25 cellular contexts compared by ENCODE assay signal in the genomic region with DNA sequence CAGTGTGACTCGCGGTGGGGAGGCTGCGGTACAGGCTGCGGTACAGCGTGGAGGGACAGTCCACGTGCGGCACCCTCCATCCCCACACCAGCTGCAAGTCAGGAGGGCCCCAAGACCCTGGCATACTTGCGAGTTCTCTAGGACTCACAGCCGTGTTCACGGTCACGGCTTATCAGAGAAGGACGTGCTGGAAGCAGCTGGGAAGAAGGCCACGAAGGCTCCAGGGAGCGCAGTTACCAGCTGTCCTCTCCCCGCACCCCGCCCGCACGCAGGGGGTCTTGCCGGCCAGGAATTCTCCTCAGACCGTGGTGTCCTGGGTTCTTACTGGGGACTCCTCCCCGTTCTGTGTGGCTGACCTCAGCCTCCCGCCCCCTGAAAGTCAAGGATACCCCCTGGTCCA. TPM values are rescaled to one million over a fixed set of nuclear protein-coding genes. Genes with fewer than 3 reads are reported as not detected.
A peak's percentile ranks its signal among the peaks of the same experiment; 100 is the strongest.
DNase-seq lines count a peak whose midpoint lies in the region; ATAC-seq, FAIRE-seq and TF ChIP-seq lines count a peak whose summit lies in the region.
"Had no signal": no experiment of that assay in that cellular context is flagged by ENCODE, and none has a peak within 500 bp of the region (broad histone marks: within the 10 kb centered on the region; RNA-seq: fewer than 3 reads in every experiment).

No MANE protein-coding gene starts in this region.

- peak overlapping the region; percentile 37 for H2AK5ac ChIP-seq in neuronal stem cell (ENCODE audit: low read depth, low read length)

- peaks cover 16% of the 10 kb centered on the region; the same call in 1 of the 2 replicates for H4K20me1 ChIP-seq in HepG2 (ENCODE audit: insufficient read depth, low read length)

- no peak overlapping the region for H3K18ac ChIP-seq in neuronal stem cell (ENCODE audit: low read length)

- no peak overlapping the region for H2BK12ac ChIP-seq in neuronal stem cell (ENCODE audit: low read length)

- intact Hi-C loops in HepG2 (cut with micrococcal nuclease; ENCODE audit: unreplicated experiment), result no loop called here
- intact Hi-C loops in right lobe of liver (cut with DNase I), result no loop called here

- H3K4me2 ChIP-seq in HepG2 (ENCODE audit: low read depth, low read length) (no peak overlapping the region), neuronal stem cell (ENCODE audit: insufficient read depth, low read length, poor library complexity, severe bottlenecking) (no peak overlapping the region)
- H3K4me2 ChIP-seq: BLaER1 had no signal

- H3K27ac ChIP-seq in HepG2 (ENCODE audit: extremely low read length, insufficient read depth, low read length), result no peak overlapping the region
- no peak overlapping the region for H3K27ac ChIP-seq in right lobe of liver
- no peak overlapping the region for H3K27ac ChIP-seq in neuronal stem cell (replicated peaks; ENCODE audit: low read length)
- H3K27ac ChIP-seq: 22Rv1, BLaER1, Peyer's patch had no signal

- TF ChIP-seq EP300 in HepG2 (IDR thresholded peaks at IDR 0.05; ENCODE audit: low read depth in 2 of 2, low read length in 2 of 2), result no peak
- TF ChIP-seq EP300 in HepG2 (CRISPR knock-in tag; IDR thresholded peaks at IDR 0.05; ENCODE audit: borderline replicate concordance), result no peak

- no peak overlapping the region for H3K4me3 Mint-ChIP-seq in HFFc6
- H3K4me3 Mint-ChIP-seq: CD4-positive, alpha-beta memory T cell had no signal

- H3K4me1 ChIP-seq in HepG2 (ENCODE audit: insufficient read depth, low read length), result peaks cover 40% of the 10 kb centered on the region
- H3K4me1 ChIP-seq in right lobe of liver, result peaks cover 0 to 39% (median 19%) of the 10 kb centered on the region in 4 donors
- H3K4me1 ChIP-seq in neuronal stem cell (ENCODE audit: control insufficient read depth in 2 of 2, insufficient read depth in 1 of 2, low read depth in 1 of 2, low read length in 2 of 2), result peaks cover 0 to 8% of the 10 kb centered on the region in 2 donors

- no peak overlapping the region for H3K23ac ChIP-seq in neuronal stem cell (ENCODE audit: low read depth, low read length, poor library complexity)

- BruUV-seq in HepG2 (replicated peaks; lab: Mats Ljungman, UMichigan), result no TSS peak

- H3K79me1 ChIP-seq in neuronal stem cell (ENCODE audit: low read depth, low read length), result peaks cover 15% of the 10 kb centered on the region

- DNase-seq in HepG2 (ENCODE audit: low spot score) (no peak), right lobe of liver (no peak), neuronal stem cell (ENCODE audit: low spot score) (no peak), GM19239 (ENCODE audit: insufficient read length, low spot score) (no peak), HFFc6 (no peak)
- DNase-seq: ACHN; Caco-2; CD4-positive, alpha-beta memory T cell; DMS 273 treated with DMSO at 0.1 percent for 48 hours; DND-41; MG63; NCI-H1417; NCI-H187; NCI-H446; NCI-H526; Peyer's patch had no signal

- CTCF ChIA-PET in HepG2 (lab: Yijun Ruan, JAX; ENCODE audit: low intra/inter-chr PET ratio, low total read pairs), result no interaction called here

- no peak overlapping the region for H3K27ac Mint-ChIP-seq in HFFc6

- no peak for TF ChIP-seq RAD21 in HepG2 (CRISPR knock-in tag; IDR thresholded peaks at IDR 0.05)

- H2BK5ac ChIP-seq in neuronal stem cell (ENCODE audit: low read length), result no peak overlapping the region

- in situ Hi-C loops in HepG2 (cut with HindIII; ENCODE audit: extremely low pct_ligation_motif_present, low pct_unique_long_range_greater_than_20kb), result no loop called here

- no peak for ATAC-seq in HepG2
- ATAC-seq in right lobe of liver, result no peak
- ATAC-seq in HG03521 (IDR thresholded peaks at IDR 0.05; ENCODE audit: unreplicated experiment), result no peak
- ATAC-seq: SK-N-SH treated with all-trans-retinoic acid at 6 μM for 48 hours had no signal

- TF ChIP-seq POLR2A in HepG2 (IDR thresholded peaks at IDR 0.05; ENCODE audit: insufficient read depth in 1 of 2, low read depth in 2 of 2, low read length in 2 of 2), result no peak
- no peak for TF ChIP-seq POLR2A in right lobe of liver (IDR thresholded peaks at IDR 0.05)

- no peak overlapping the region for H3K4ac ChIP-seq in neuronal stem cell (ENCODE audit: low read length)

- H3K9ac ChIP-seq in HepG2 (ENCODE audit: insufficient read depth, low read depth, low read length), result no peak overlapping the region
- H3K9ac ChIP-seq in neuronal stem cell (ENCODE audit: low read depth, low read length, poor library complexity), result peak overlapping the region; percentile 60
- H3K9ac ChIP-seq: BLaER1 had no signal

- peaks cover 8 to 34% of the 10 kb centered on the region in 2 experiments; a peak in 4 of 5 replicates for H3K36me3 ChIP-seq in HepG2 (replicated peaks in 1 of 2; ENCODE audit: control insufficient read depth in 1 of 2, insufficient read depth in 2 of 2, low read length in 2 of 2)
- peaks cover 0 to 22% (median 2%) of the 10 kb centered on the region in 4 donors for H3K36me3 ChIP-seq in right lobe of liver
- H3K36me3 ChIP-seq in neuronal stem cell (replicated peaks in 1 of 2; ENCODE audit: control insufficient read depth in 2 of 2, insufficient read depth in 2 of 2, low read length in 2 of 2), result peaks cover 22 to 49% of the 10 kb centered on the region in 2 donors

- FAIRE-seq in HepG2 (lab: Jason Lieb, UNC) (no peak), GM19239 (lab: Jason Lieb, UNC) (no peak)
- FAIRE-seq: GM12892, GM18507 had no signal

- H3K79me2 ChIP-seq in HepG2 (ENCODE audit: insufficient read depth, low read length), result peaks cover 53% of the 10 kb centered on the region

- H3K9me3 Mint-ChIP-seq in HFFc6, result no peaks in the 10 kb centered on the region

- TF ChIP-seq CTCF in HepG2 (CRISPR knock-in tag; IDR thresholded peaks at IDR 0.05) (no peak), right lobe of liver (IDR thresholded peaks at IDR 0.05) (no peak), HFFc6 (IDR thresholded peaks at IDR 0.05) (no peak)

- H2BK120ac ChIP-seq in neuronal stem cell (ENCODE audit: low read depth, low read length), result no peak overlapping the region

- 0 out of 2 replicates have a peak, but pooled peaks cover 6% of the 10 kb centered on the region for H3K4me1 Mint-ChIP-seq in HFFc6 (ENCODE audit: low read depth)

- no peak overlapping the region for H4K8ac ChIP-seq in neuronal stem cell (ENCODE audit: low read depth, low read length)

- POLR2A ChIA-PET in HepG2 (lab: Yijun Ruan, JAX), result no interaction called here

- H3K27me3 Mint-ChIP-seq in HFFc6 (ENCODE audit: insufficient read depth), result peaks cover 2% of the 10 kb centered on the region; the same call in 1 of the 2 replicates
- H3K27me3 Mint-ChIP-seq: CD4-positive, alpha-beta memory T cell had no signal

- H3K14ac ChIP-seq in neuronal stem cell (ENCODE audit: low read length), result no peak overlapping the region

- no peak overlapping the region for H2BK15ac ChIP-seq in neuronal stem cell (ENCODE audit: low read length)

- H3K36me3 Mint-ChIP-seq in HFFc6 (ENCODE audit: low read depth), result peaks cover 19% of the 10 kb centered on the region

- H4K91ac ChIP-seq in neuronal stem cell (ENCODE audit: low read depth, low read length, poor library complexity), result no peak overlapping the region

- H3K4me3 ChIP-seq in HepG2 (replicated peaks in 1 of 3; ENCODE audit: insufficient read depth in 1 of 3, low read depth in 2 of 3, low read length in 3 of 3) (no peak overlapping the region), right lobe of liver (no peak overlapping the region), neuronal stem cell (ENCODE audit: low read length in 2 of 2) (peak overlapping the region in 1 of 2 donors; percentile 28)
- H3K4me3 ChIP-seq: BLaER1, MG63, Peyer's patch had no signal

- H3K9me3 ChIP-seq in HepG2 (ENCODE audit: low read length) (no peaks in the 10 kb centered on the region), right lobe of liver (no peaks in the 10 kb centered on the region), neuronal stem cell (replicated peaks in 1 of 2; ENCODE audit: control insufficient read depth in 2 of 2, insufficient read depth in 1 of 2, low read depth in 1 of 2, low read length in 2 of 2) (peaks cover 0 to 3% of the 10 kb centered on the region in 2 donors)
- H3K9me3 ChIP-seq: BLaER1, Caco-2, MG63, Peyer's patch had no signal

- WGBS in HepG2 (ENCODE audit: low lambda C conversion rate), result 85% methylated on average over 4 of the region's 22 CpGs
- WGBS in right lobe of liver (ENCODE audit: insufficient coverage, low coverage, low lambda C conversion rate, missing lambda C conversion rate), result 100% methylated on average over 2 of the region's 22 CpGs
- WGBS in neuronal stem cell (ENCODE audit: extremely low coverage in 2 of 2, insufficient read length in 2 of 2, insufficient replicate concordance in 1 of 2), 2 donors, result no CpG with 5 or more reads among the region's 22 CpGs

- H2AFZ ChIP-seq in HepG2 (ENCODE audit: low read length) (no peak overlapping the region), neuronal stem cell (ENCODE audit: low read length) (no peak overlapping the region)

- no peaks in the 10 kb centered on the region for H3K27me3 ChIP-seq in HepG2 (ENCODE audit: control insufficient read depth in 1 of 2, insufficient read depth in 2 of 2, low read length in 2 of 2)
- H3K27me3 ChIP-seq in right lobe of liver, result no peaks in the 10 kb centered on the region
- H3K27me3 ChIP-seq in neuronal stem cell (ENCODE audit: control insufficient read depth in 3 of 3, insufficient read depth in 3 of 3, low read depth in 1 of 3, low read length in 3 of 3), result no peaks in the 10 kb centered on the region
- H3K27me3 ChIP-seq: BLaER1, MG63, Peyer's patch had no signal

RNA-seq across cellular contexts. Expression of gene ZNF444, which starts 6.2 kb away (rescaled TPM):
- total RNA-seq in HepG2 (2016; rRNA removed; fragmentation: Illumina TruSeq; extraction: Trizol) (24.4 and 30.3 TPM in 2 replicates), right lobe of liver (10 to 100 TPM; 23.2 to 38.4 (median 30.8) TPM)
- 8.7 and 10.7 TPM in 2 replicates for total RNA-seq in HepG2 (2016; cell fraction: cytosol; rRNA removed; fragmentation: Illumina TruSeq; extraction: Trizol; ENCODE audit: low read depth)
- 24.3 and 28.9 TPM in 2 replicates for total RNA-seq in HepG2 (2016; cell fraction: insoluble cytoplasmic fraction; rRNA removed; fragmentation: Illumina TruSeq; extraction: Trizol)
- total RNA-seq in HepG2 (2016; cell fraction: membrane; rRNA removed; fragmentation: Illumina TruSeq; extraction: Trizol), result 18.5 and 19.0 TPM in 2 replicates
- total RNA-seq in HepG2 (2016; cell fraction: nucleus; rRNA removed; fragmentation: Illumina TruSeq; extraction: Trizol), result 16.6 and 20.8 TPM in 2 replicates
- polyA plus RNA-seq in HepG2 (2011; rRNA removed), result 27.4 and 34.2 TPM in 2 replicates
- polyA plus RNA-seq in HepG2 (2011; cell fraction: cytosol; rRNA removed), result 26.3 and 39.4 TPM in 2 replicates
- polyA plus RNA-seq in HepG2 (2011; cell fraction: nucleus; rRNA removed), result 141 and 147 TPM in 2 replicates
- 31.4 and 36.8 TPM in 2 replicates for polyA plus RNA-seq in HepG2 (2012)
- polyA plus RNA-seq in HepG2 (2016; cell fraction: cytosol; fragmentation: Illumina TruSeq; extraction: Trizol; ENCODE audit: low read depth), result 9.9 and 10.2 TPM in 2 replicates
- 35.6 and 37.8 TPM in 2 replicates for polyA plus RNA-seq in HepG2 (2016; cell fraction: insoluble cytoplasmic fraction; fragmentation: Illumina TruSeq; extraction: Trizol; ENCODE audit: low read depth)
- 15.1 and 15.7 TPM in 2 replicates for polyA plus RNA-seq in HepG2 (2016; cell fraction: membrane; fragmentation: Illumina TruSeq; extraction: Trizol; ENCODE audit: low read depth)
- 59.4 and 67.1 TPM in 2 replicates for polyA plus RNA-seq in HepG2 (2016; cell fraction: nucleus; fragmentation: Illumina TruSeq; extraction: Trizol; ENCODE audit: insufficient read depth, low read depth)
- polyA minus RNA-seq in HepG2 (2011; rRNA and poly(A)+ RNA removed; ENCODE audit: low replicate concordance), result 7.0 and 28.3 TPM in 2 replicates
- polyA minus RNA-seq in HepG2 (2011; cell fraction: cytosol; rRNA and poly(A)+ RNA removed), result 15.8 and 20.3 TPM in 2 replicates
- polyA minus RNA-seq in HepG2 (2011; cell fraction: nucleus; rRNA and poly(A)+ RNA removed), result 11.1 and 17.4 TPM in 2 replicates
- polyA plus RNA-seq in neuronal stem cell (2013, experiment 1 of 2), result 37.6 TPM
- 37.2 TPM for polyA plus RNA-seq in neuronal stem cell (2013, experiment 2 of 2)
- 10 to 100 TPM; 20.6 to 28.4 (median 22.5) TPM for total RNA-seq in HFFc6 (2021; fragmentation: NEBNext Ultra II Directional; extraction: Animal tissue kit (Norgen Biotek cat#: 25700))

RNA-seq across cellular contexts. Expression of gene ZNF787, which starts 26.2 kb away (rescaled TPM):
- total RNA-seq in HepG2 (2016; rRNA removed; fragmentation: Illumina TruSeq; extraction: Trizol) (35.6 and 42.8 TPM in 2 replicates), right lobe of liver (10 to 100 TPM; 15.8 to 26.0 (median 22.5) TPM)
- total RNA-seq in HepG2 (2016; cell fraction: cytosol; rRNA removed; fragmentation: Illumina TruSeq; extraction: Trizol; ENCODE audit: low read depth), result 29.0 and 33.1 TPM in 2 replicates
- 34.7 and 46.1 TPM in 2 replicates for total RNA-seq in HepG2 (2016; cell fraction: insoluble cytoplasmic fraction; rRNA removed; fragmentation: Illumina TruSeq; extraction: Trizol)
- 62.2 and 73.5 TPM in 2 replicates for total RNA-seq in HepG2 (2016; cell fraction: membrane; rRNA removed; fragmentation: Illumina TruSeq; extraction: Trizol)
- 17.6 and 21.2 TPM in 2 replicates for total RNA-seq in HepG2 (2016; cell fraction: nucleus; rRNA removed; fragmentation: Illumina TruSeq; extraction: Trizol)
- 15.1 and 23.1 TPM in 2 replicates for polyA plus RNA-seq in HepG2 (2011; rRNA removed)
- 9.6 and 21.1 TPM in 2 replicates for polyA plus RNA-seq in HepG2 (2011; cell fraction: cytosol; rRNA removed)
- 24.0 and 30.1 TPM in 2 replicates for polyA plus RNA-seq in HepG2 (2011; cell fraction: nucleus; rRNA removed)
- 20.1 and 21.2 TPM in 2 replicates for polyA plus RNA-seq in HepG2 (2012)
- 34.6 and 40.9 TPM in 2 replicates for polyA plus RNA-seq in HepG2 (2016; cell fraction: cytosol; fragmentation: Illumina TruSeq; extraction: Trizol; ENCODE audit: low read depth)
- polyA plus RNA-seq in HepG2 (2016; cell fraction: insoluble cytoplasmic fraction; fragmentation: Illumina TruSeq; extraction: Trizol; ENCODE audit: low read depth), result 47.2 and 47.3 TPM in 2 replicates
- 55.5 and 74.3 TPM in 2 replicates for polyA plus RNA-seq in HepG2 (2016; cell fraction: membrane; fragmentation: Illumina TruSeq; extraction: Trizol; ENCODE audit: low read depth)
- 38.1 and 41.9 TPM in 2 replicates for polyA plus RNA-seq in HepG2 (2016; cell fraction: nucleus; fragmentation: Illumina TruSeq; extraction: Trizol; ENCODE audit: insufficient read depth, low read depth)
- polyA minus RNA-seq in HepG2 (2011; rRNA and poly(A)+ RNA removed; ENCODE audit: low replicate concordance), result 11.1 and 37.8 TPM in 2 replicates
- 24.6 and 29.7 TPM in 2 replicates for polyA minus RNA-seq in HepG2 (2011; cell fraction: cytosol; rRNA and poly(A)+ RNA removed)
- polyA minus RNA-seq in HepG2 (2011; cell fraction: nucleus; rRNA and poly(A)+ RNA removed), result 9.8 and 11.8 TPM in 2 replicates
- polyA plus RNA-seq in neuronal stem cell (2013, experiment 1 of 2), result 37.4 TPM
- 36.2 TPM for polyA plus RNA-seq in neuronal stem cell (2013, experiment 2 of 2)
- total RNA-seq in HFFc6 (2021; fragmentation: NEBNext Ultra II Directional; extraction: Animal tissue kit (Norgen Biotek cat#: 25700)), result 10 to 100 TPM; 28.5 to 31.5 (median 29.5) TPM

RNA-seq across cellular contexts. Expression of gene GALP, which starts 28.5 kb away (rescaled TPM):
- total RNA-seq in HepG2 (2016; rRNA removed; fragmentation: Illumina TruSeq; extraction: Trizol), result not detected in 2 replicates
- total RNA-seq in HepG2 (2016; cell fraction: cytosol; rRNA removed; fragmentation: Illumina TruSeq; extraction: Trizol; ENCODE audit: low read depth), result not detected in 2 replicates
- not detected in 2 replicates for total RNA-seq in HepG2 (2016; cell fraction: insoluble cytoplasmic fraction; rRNA removed; fragmentation: Illumina TruSeq; extraction: Trizol)
- not detected in 2 replicates for total RNA-seq in HepG2 (2016; cell fraction: membrane; rRNA removed; fragmentation: Illumina TruSeq; extraction: Trizol)
- not detected in 2 replicates for total RNA-seq in HepG2 (2016; cell fraction: nucleus; rRNA removed; fragmentation: Illumina TruSeq; extraction: Trizol)
- polyA plus RNA-seq in HepG2 (2011; rRNA removed), result not detected in 2 replicates
- not detected in 2 replicates for polyA plus RNA-seq in HepG2 (2011; cell fraction: cytosol; rRNA removed)
- polyA plus RNA-seq in HepG2 (2011; cell fraction: nucleus; rRNA removed), result not detected in 2 replicates
- polyA plus RNA-seq in HepG2 (2012), result not detected in 2 replicates
- polyA plus RNA-seq in HepG2 (2016; cell fraction: cytosol; fragmentation: Illumina TruSeq; extraction: Trizol; ENCODE audit: low read depth), result not detected in 2 replicates
- polyA plus RNA-seq in HepG2 (2016; cell fraction: insoluble cytoplasmic fraction; fragmentation: Illumina TruSeq; extraction: Trizol; ENCODE audit: low read depth), result not detected in 2 replicates
- not detected in 2 replicates for polyA plus RNA-seq in HepG2 (2016; cell fraction: membrane; fragmentation: Illumina TruSeq; extraction: Trizol; ENCODE audit: low read depth)
- not detected in 2 replicates for polyA plus RNA-seq in HepG2 (2016; cell fraction: nucleus; fragmentation: Illumina TruSeq; extraction: Trizol; ENCODE audit: insufficient read depth, low read depth)
- polyA minus RNA-seq in HepG2 (2011; rRNA and poly(A)+ RNA removed; ENCODE audit: low replicate concordance), result not detected in 2 replicates
- polyA minus RNA-seq in HepG2 (2011; cell fraction: cytosol; rRNA and poly(A)+ RNA removed), result not detected in 2 replicates
- not detected in 2 replicates for polyA minus RNA-seq in HepG2 (2011; cell fraction: nucleus; rRNA and poly(A)+ RNA removed)
- under 1 TPM in 2 of 6 experiments, not detected in 4; 0.42 to 0.46 TPM for total RNA-seq in right lobe of liver
- polyA plus RNA-seq in neuronal stem cell (2013, experiment 1 of 2), result 6.7 TPM
- polyA plus RNA-seq in neuronal stem cell (2013, experiment 2 of 2), result 19.4 TPM
- total RNA-seq in HFFc6 (2021; fragmentation: NEBNext Ultra II Directional; extraction: Animal tissue kit (Norgen Biotek cat#: 25700)), result not detected
- total RNA-seq: Caco-2; CD4-positive, alpha-beta memory T cell; LHCN-M2; OCI-LY7; Peyer's patch had no signal
- polyA plus RNA-seq: CD4-positive, alpha-beta memory T cell had no signal

RNA-seq across cellular contexts. Expression of gene ZSCAN5B, which starts 50.3 kb away (rescaled TPM):
- not detected in 2 replicates for total RNA-seq in HepG2 (2016; rRNA removed; fragmentation: Illumina TruSeq; extraction: Trizol)
- total RNA-seq in HepG2 (2016; cell fraction: cytosol; rRNA removed; fragmentation: Illumina TruSeq; extraction: Trizol; ENCODE audit: low read depth), result not detected in 2 replicates
- total RNA-seq in HepG2 (2016; cell fraction: insoluble cytoplasmic fraction; rRNA removed; fragmentation: Illumina TruSeq; extraction: Trizol), result not detected in 2 replicates
- total RNA-seq in HepG2 (2016; cell fraction: membrane; rRNA removed; fragmentation: Illumina TruSeq; extraction: Trizol), result not detected in 2 replicates
- not detected in 2 replicates for total RNA-seq in HepG2 (2016; cell fraction: nucleus; rRNA removed; fragmentation: Illumina TruSeq; extraction: Trizol)
- polyA plus RNA-seq in HepG2 (2011; rRNA removed), result not detected in 2 replicates
- 0.05 TPM in 1 of 2 replicates, not detected in the other for polyA plus RNA-seq in HepG2 (2011; cell fraction: cytosol; rRNA removed)
- polyA plus RNA-seq in HepG2 (2011; cell fraction: nucleus; rRNA removed), result not detected in 2 replicates
- not detected in 2 replicates for polyA plus RNA-seq in HepG2 (2012)
- polyA plus RNA-seq in HepG2 (2016; cell fraction: cytosol; fragmentation: Illumina TruSeq; extraction: Trizol; ENCODE audit: low read depth), result 0.06 TPM in 1 of 2 replicates, not detected in the other
- not detected in 2 replicates for polyA plus RNA-seq in HepG2 (2016; cell fraction: insoluble cytoplasmic fraction; fragmentation: Illumina TruSeq; extraction: Trizol; ENCODE audit: low read depth)
- polyA plus RNA-seq in HepG2 (2016; cell fraction: membrane; fragmentation: Illumina TruSeq; extraction: Trizol; ENCODE audit: low read depth), result not detected in 2 replicates
- polyA plus RNA-seq in HepG2 (2016; cell fraction: nucleus; fragmentation: Illumina TruSeq; extraction: Trizol; ENCODE audit: insufficient read depth, low read depth), result not detected in 2 replicates
- polyA minus RNA-seq in HepG2 (2011; rRNA and poly(A)+ RNA removed; ENCODE audit: low replicate concordance), result 0.32 TPM in 1 of 2 replicates, not detected in the other
- polyA minus RNA-seq in HepG2 (2011; cell fraction: cytosol; rRNA and poly(A)+ RNA removed), result not detected in 2 replicates
- polyA minus RNA-seq in HepG2 (2011; cell fraction: nucleus; rRNA and poly(A)+ RNA removed), result not detected in 2 replicates
- not detected for total RNA-seq in right lobe of liver
- polyA plus RNA-seq in neuronal stem cell (2013, experiment 1 of 2), result 0.06 TPM
- polyA plus RNA-seq in neuronal stem cell (2013, experiment 2 of 2), result 0.08 TPM
- under 1 TPM in 1 of 6 experiments, not detected in 5; 0.12 TPM for total RNA-seq in HFFc6 (2021; fragmentation: NEBNext Ultra II Directional; extraction: Animal tissue kit (Norgen Biotek cat#: 25700))
- total RNA-seq: Caco-2; CD4-positive, alpha-beta memory T cell; LHCN-M2; OCI-LY7; Peyer's patch had no signal
- polyA plus RNA-seq: CD4-positive, alpha-beta memory T cell had no signal

RNA-seq across cellular contexts. Expression of gene ZSCAN5C, which starts 54.8 kb away (rescaled TPM):
- total RNA-seq in HepG2 (2016; rRNA removed; fragmentation: Illumina TruSeq; extraction: Trizol) (not detected in 2 replicates), right lobe of liver (not detected)
- total RNA-seq in HepG2 (2016; cell fraction: cytosol; rRNA removed; fragmentation: Illumina TruSeq; extraction: Trizol; ENCODE audit: low read depth), result not detected in 2 replicates
- total RNA-seq in HepG2 (2016; cell fraction: insoluble cytoplasmic fraction; rRNA removed; fragmentation: Illumina TruSeq; extraction: Trizol), result not detected in 2 replicates
- not detected in 2 replicates for total RNA-seq in HepG2 (2016; cell fraction: membrane; rRNA removed; fragmentation: Illumina TruSeq; extraction: Trizol)
- not detected in 2 replicates for total RNA-seq in HepG2 (2016; cell fraction: nucleus; rRNA removed; fragmentation: Illumina TruSeq; extraction: Trizol)
- not detected in 2 replicates for polyA plus RNA-seq in HepG2 (2011; rRNA removed)
- not detected in 2 replicates for polyA plus RNA-seq in HepG2 (2011; cell fraction: cytosol; rRNA removed)
- not detected in 2 replicates for polyA plus RNA-seq in HepG2 (2011; cell fraction: nucleus; rRNA removed)
- polyA plus RNA-seq in HepG2 (2012), result not detected in 2 replicates
- polyA plus RNA-seq in HepG2 (2016; cell fraction: cytosol; fragmentation: Illumina TruSeq; extraction: Trizol; ENCODE audit: low read depth), result not detected in 2 replicates
- polyA plus RNA-seq in HepG2 (2016; cell fraction: insoluble cytoplasmic fraction; fragmentation: Illumina TruSeq; extraction: Trizol; ENCODE audit: low read depth), result not detected in 2 replicates
- not detected in 2 replicates for polyA plus RNA-seq in HepG2 (2016; cell fraction: membrane; fragmentation: Illumina TruSeq; extraction: Trizol; ENCODE audit: low read depth)
- polyA plus RNA-seq in HepG2 (2016; cell fraction: nucleus; fragmentation: Illumina TruSeq; extraction: Trizol; ENCODE audit: insufficient read depth, low read depth), result not detected in 2 replicates
- polyA minus RNA-seq in HepG2 (2011; rRNA and poly(A)+ RNA removed; ENCODE audit: low replicate concordance), result not detected in 2 replicates
- not detected in 2 replicates for polyA minus RNA-seq in HepG2 (2011; cell fraction: cytosol; rRNA and poly(A)+ RNA removed)
- not detected in 2 replicates for polyA minus RNA-seq in HepG2 (2011; cell fraction: nucleus; rRNA and poly(A)+ RNA removed)
- not detected for polyA plus RNA-seq in neuronal stem cell (2013, experiment 1 of 2)
- 0.03 TPM for polyA plus RNA-seq in neuronal stem cell (2013, experiment 2 of 2)
- not detected for total RNA-seq in HFFc6 (2021; fragmentation: NEBNext Ultra II Directional; extraction: Animal tissue kit (Norgen Biotek cat#: 25700))
- total RNA-seq: Caco-2; CD4-positive, alpha-beta memory T cell; H4; LHCN-M2; OCI-LY7; Peyer's patch had no signal
- polyA plus RNA-seq: CD4-positive, alpha-beta memory T cell had no signal
